In the genomic region with DNA sequence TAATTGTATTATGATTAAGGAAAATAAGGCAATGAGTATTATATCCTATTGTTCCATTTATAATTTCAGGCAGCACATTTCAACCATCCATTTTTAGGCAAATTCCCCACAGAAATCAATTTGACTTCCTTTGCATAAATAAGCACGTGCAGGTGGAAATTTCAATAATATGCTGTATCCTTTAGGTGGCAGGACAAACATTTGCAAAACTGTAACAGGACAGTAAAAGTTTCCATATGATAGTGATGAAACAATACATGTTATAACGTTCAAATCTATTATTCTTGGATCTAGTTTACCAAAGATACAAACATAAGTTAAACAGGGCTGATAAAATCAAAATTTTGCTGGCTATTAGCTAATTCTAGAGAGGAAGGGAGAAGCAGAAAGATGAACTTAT, we compare ENCODE assay signal across 20 cellular contexts. TPM values are rescaled to one million over a fixed set of nuclear protein-coding genes. Genes with fewer than 3 reads are reported as not detected.
A peak's percentile ranks its signal among the peaks of the same experiment; 100 is the strongest.
DNase-seq lines count a peak whose midpoint lies in the region; ATAC-seq, FAIRE-seq and TF ChIP-seq lines count a peak whose summit lies in the region.
"Had no signal": no experiment of that assay in that cellular context is flagged by ENCODE, and none has a peak within 500 bp of the region (broad histone marks: within the 10 kb centered on the region; RNA-seq: fewer than 3 reads in every experiment).

No MANE protein-coding gene starts in this region.

- intact Hi-C loops in PC-3 (cut with micrococcal nuclease), result no loop called here
- intact Hi-C loops in CD4-positive, alpha-beta T cell (cut with DNase I, micrococcal nuclease), result no loop called here

- no peak overlapping the region for H2BK5ac ChIP-seq in mesendoderm (ENCODE audit: low read length)

- no peak overlapping the region for H4K5ac ChIP-seq in mesendoderm (ENCODE audit: low read length)

- no peaks in the 10 kb centered on the region; the same call in 1 of the 2 replicates for H3K27me3 Mint-ChIP-seq in HFFc6 (ENCODE audit: insufficient read depth)
- H3K27me3 Mint-ChIP-seq in CD4-positive, alpha-beta T cell, result peaks cover 32% of the 10 kb centered on the region

- H3K4me1 ChIP-seq in A549 (peaks cover 35% of the 10 kb centered on the region), PC-3 (ENCODE audit: insufficient read depth, low read length) (no peaks in the 10 kb centered on the region), mesendoderm (ENCODE audit: control insufficient read depth, low read depth, low read length) (no peaks in the 10 kb centered on the region)

- POLR2A ChIA-PET in A549 (lab: Yijun Ruan, JAX) (interaction anchor here (0.7 kb wide), 1 partner anchor 79 kb away, joined by 3 read pairs; no protein-coding TSS in a partner anchor), PC-3 (lab: Charles Lee; ENCODE audit: unreplicated experiment) (no interaction called here)
- POLR2A ChIA-PET in CD4-positive, alpha-beta T cell (lab: Charles Lee), result no interaction called here

- peaks cover 82% of the 10 kb centered on the region for H3K4me1 Mint-ChIP-seq in HFFc6 (ENCODE audit: low read depth)
- peaks cover 29% of the 10 kb centered on the region for H3K4me1 Mint-ChIP-seq in CD4-positive, alpha-beta T cell (ENCODE audit: low read depth)

- WGBS in A549 (ENCODE audit: missing lambda C conversion rate), result 47% methylated on average over 2 of the region's 2 CpGs
- WGBS in mesendoderm (ENCODE audit: extremely low coverage, insufficient coverage, low lambda C conversion rate), result no CpG with 5 or more reads among the region's 2 CpGs

- TF ChIP-seq RAD21 in A549 (conservative IDR thresholded peaks at IDR 0.05 in 1 of 2, IDR thresholded peaks at IDR 0.05 in 1 of 2), result peak; percentile 36 to 49; a peak in 4 of 5 replicates

- no peaks in the 10 kb centered on the region for H3K9me3 ChIP-seq in A549
- H3K9me3 ChIP-seq in PC-3 (ENCODE audit: low read length), result no peaks in the 10 kb centered on the region
- no peaks in the 10 kb centered on the region for H3K9me3 ChIP-seq in CD4-positive, alpha-beta T cell (ENCODE audit: control insufficient read depth, low read length)
- H3K9me3 ChIP-seq: Peyer's patch had no signal

- BruUV-seq in PC-3 (replicated peaks; lab: Mats Ljungman, UMichigan), result no TSS peak

- no peak overlapping the region for H3K4ac ChIP-seq in mesendoderm (ENCODE audit: low read depth, low read length)

- H4K8ac ChIP-seq in mesendoderm (ENCODE audit: low read depth, low read length), result no peak overlapping the region

- no peak overlapping the region for H2AK5ac ChIP-seq in mesendoderm (ENCODE audit: low read length)

- FAIRE-seq in A549 (lab: Jason Lieb, UNC), result peak; percentile 91
- FAIRE-seq: A204.1 had no signal

- peaks cover 80% of the 10 kb centered on the region for H3K79me2 ChIP-seq in PC-3 (ENCODE audit: low read length)
- H3K79me2 ChIP-seq in mesendoderm (ENCODE audit: control insufficient read depth, insufficient read depth, low read length), result no peaks in the 10 kb centered on the region

- H3K27ac Mint-ChIP-seq in HFFc6, result no peak overlapping the region
- H3K27ac Mint-ChIP-seq in CD4-positive, alpha-beta T cell, result no peak overlapping the region
- H3K27ac Mint-ChIP-seq: CD14-positive monocyte had no signal

- H3K9ac ChIP-seq in PC-3 (ENCODE audit: low read length), result no peak overlapping the region
- no peak overlapping the region for H3K9ac ChIP-seq in mesendoderm (ENCODE audit: low read length)

- H3K56ac ChIP-seq in mesendoderm (ENCODE audit: low read length), result no peak overlapping the region

- H3K36me3 Mint-ChIP-seq in HFFc6 (ENCODE audit: low read depth), result peaks cover 38% of the 10 kb centered on the region
- no peaks in the 10 kb centered on the region for H3K36me3 Mint-ChIP-seq in CD4-positive, alpha-beta T cell (ENCODE audit: low read depth)
- H3K36me3 Mint-ChIP-seq: CD14-positive monocyte had no signal

- no peak overlapping the region for H3K4me3 Mint-ChIP-seq in HFFc6
- H3K4me3 Mint-ChIP-seq in CD4-positive, alpha-beta T cell, result no peak overlapping the region
- H3K4me3 Mint-ChIP-seq: CD14-positive monocyte had no signal

- no peaks in the 10 kb centered on the region for H3F3A ChIP-seq in PC-3 (ENCODE audit: low read length, unreplicated experiment)

- DNase-seq in A549 (ENCODE audit: low read depth in 1 of 2, low spot score in 1 of 2), result no peak
- DNase-seq in HFFc6, result no peak
- no peak for DNase-seq in PC-3
- DNase-seq in fibroblast of the aortic adventitia (ENCODE audit: low read depth), result peak; percentile 25
- no peak for DNase-seq in putamen (ENCODE audit: low spot score)
- DNase-seq in HK-2 (ENCODE audit: unreplicated experiment), result no peak
- no peak for DNase-seq in CD4-positive, alpha-beta T cell
- DNase-seq in mesendoderm, result no peak
- DNase-seq: COR-L47, GOT3, Karpas-422, NCI-H1417 treated with DMSO at 0.1 percent for 48 hours, NCI-H2029, NCI-H2171, NCI-H446 treated with DMSO at 0.1 percent for 48 hours, NCI-H82, Peyer's patch, SHP77 treated with DMSO at 0.1 percent for 48 hours had no signal

- H3K23ac ChIP-seq in mesendoderm (ENCODE audit: low read length), result no peak overlapping the region

- H2BK120ac ChIP-seq in mesendoderm (ENCODE audit: low read depth, low read length), result no peak overlapping the region

- no peaks in the 10 kb centered on the region for H3K9me2 ChIP-seq in PC-3 (replicated peaks; ENCODE audit: low read length)

- ATAC-seq in A549, result no peak
- ATAC-seq in PC-3, result no peak
- no peak for ATAC-seq in CD4-positive, alpha-beta T cell (ENCODE audit: poor library complexity)

- no peak for TF ChIP-seq POLR2A in A549 (IDR thresholded peaks at IDR 0.05; ENCODE audit: low read length)

- H2AFZ ChIP-seq in PC-3 (ENCODE audit: low read length), result no peak overlapping the region

- CTCF ChIA-PET in A549 (lab: Yijun Ruan, JAX), result interaction anchor here (0.8 to 3.9 kb wide), 11 partner anchors 11 to 73 kb away, joined by 3 to 18 read pairs (median 7); no protein-coding TSS in a partner anchor
- CTCF ChIA-PET in PC-3 (lab: Charles Lee), result no interaction called here
- CTCF ChIA-PET in CD4-positive, alpha-beta T cell (lab: Charles Lee), result no interaction called here

- H3K18ac ChIP-seq in mesendoderm (ENCODE audit: low read length), result no peak overlapping the region

- no peak overlapping the region for H3K4me3 ChIP-seq in A549
- H3K4me3 ChIP-seq in PC-3 (ENCODE audit: low read length), result no peak overlapping the region
- H3K4me3 ChIP-seq in fibroblast of the aortic adventitia (ENCODE audit: low read depth, low read length), result no peak overlapping the region
- H3K4me3 ChIP-seq in mesendoderm (ENCODE audit: low read length), result no peak overlapping the region
- H3K4me3 ChIP-seq: Peyer's patch had no signal

- TF ChIP-seq CTCF in A549 (IDR thresholded peaks at IDR 0.05) (peak; percentile 29; the same call in 2 of the 3 replicates), HFFc6 (IDR thresholded peaks at IDR 0.05) (0 out of 2 replicates have a peak, but pooled peaks have one; percentile 21), PC-3 (conservative IDR thresholded peaks at IDR 0.05; ENCODE audit: low read depth, low read length) (peak; percentile 39; the same call in 1 of the 2 replicates), fibroblast of the aortic adventitia (IDR thresholded peaks at IDR 0.05; ENCODE audit: insufficient read depth, low read length) (peak; percentile 3)
- no peak for TF ChIP-seq CTCF in CD4-positive, alpha-beta T cell (IDR thresholded peaks at IDR 0.05)

- H3K36me3 ChIP-seq in PC-3 (ENCODE audit: low read depth, low read length), result peaks cover 5% of the 10 kb centered on the region; the same call in 1 of the 2 replicates
- H3K36me3 ChIP-seq in mesendoderm (ENCODE audit: control insufficient read depth, insufficient read depth, low read length), result no peaks in the 10 kb centered on the region
- H3K36me3 ChIP-seq: Peyer's patch had no signal

- no peaks in the 10 kb centered on the region for H4K20me1 ChIP-seq in PC-3 (ENCODE audit: low read length)

- H3K27me3 ChIP-seq in PC-3 (ENCODE audit: low read length) (no peaks in the 10 kb centered on the region), mesendoderm (ENCODE audit: insufficient read depth, low read length, poor library complexity) (no peaks in the 10 kb centered on the region)
- H3K27me3 ChIP-seq in CD4-positive, alpha-beta T cell (ENCODE audit: control insufficient read depth, insufficient read depth, low read length), result peaks cover 27% of the 10 kb centered on the region
- H3K27me3 ChIP-seq: Peyer's patch had no signal

- TF ChIP-seq EP300 in A549 (IDR thresholded peaks at IDR 0.05), result no peak

- H3K79me1 ChIP-seq in mesendoderm (ENCODE audit: low read length), result peaks cover 4% of the 10 kb centered on the region

- H3K4me2 ChIP-seq in A549, result no peak overlapping the region
- H3K4me2 ChIP-seq in PC-3 (ENCODE audit: low read length), result no peak overlapping the region
- H3K4me2 ChIP-seq in mesendoderm (ENCODE audit: low read length), result no peak overlapping the region

- no peak overlapping the region for H2BK15ac ChIP-seq in mesendoderm (replicated peaks; ENCODE audit: low read depth)

- no peaks in the 10 kb centered on the region for H3K9me3 Mint-ChIP-seq in HFFc6
- no peaks in the 10 kb centered on the region for H3K9me3 Mint-ChIP-seq in CD4-positive, alpha-beta T cell
- H3K9me3 Mint-ChIP-seq: CD14-positive monocyte had no signal

- H3K27ac ChIP-seq in A549 (no peak overlapping the region), PC-3 (ENCODE audit: low read length) (no peak overlapping the region), mesendoderm (ENCODE audit: low read depth, low read length) (no peak overlapping the region)
- no peak overlapping the region for H3K27ac ChIP-seq in CD4-positive, alpha-beta T cell (ENCODE audit: low read depth, low read length)
- H3K27ac ChIP-seq: Peyer's patch had no signal

TF ChIP-seq in A549, 52 proteins besides CTCF, POLR2A, EP300 and RAD21 (continues in another document):
- TF ChIP-seq ELK1 (IDR thresholded peaks at IDR 0.05; ENCODE audit: low read depth, low read length), result no peak

RNA-seq across cellular contexts. Expression of gene UACA, which starts 8.5 kb away (rescaled TPM):
- polyA plus RNA-seq in A549 (2011; rRNA removed) (80.4 and 81.1 TPM in 2 replicates), A549 (2017; fragmentation: RNase III; extraction: RNeasy Plus Mini Kit Qiagen cat#74134 plus additional on column Dnase treatment) (31.9 to 39.4 TPM (median 33.5 TPM) in 3 replicates)
- polyA plus RNA-seq in A549 (2012; cell fraction: cytosol; rRNA removed), result 15.8 and 18.6 TPM in 2 replicates
- polyA plus RNA-seq in A549 (2012; cell fraction: nucleus; rRNA removed), result 46.7 and 59.5 TPM in 2 replicates
- 207 and 228 TPM in 2 replicates for polyA minus RNA-seq in A549 (2011; rRNA and poly(A)+ RNA removed)
- 100 to 1,000 TPM; 119 to 309 (median 142) TPM for total RNA-seq in HFFc6 (2021; fragmentation: NEBNext Ultra II Directional; extraction: Animal tissue kit (Norgen Biotek cat#: 25700))
- total RNA-seq in PC-3 (2014; rRNA removed) (21.7 and 26.7 TPM in 2 replicates), fibroblast of the aortic adventitia (ENCODE audit: low replicate concordance) (106 and 149 TPM in 2 replicates)
- total RNA-seq in CD4-positive, alpha-beta T cell, result 1 to 10 TPM; 1.1 to 1.5 TPM
- 19.1 TPM for polyA plus RNA-seq in mesendoderm (2013, experiment 1 of 2)
- 18.8 TPM for polyA plus RNA-seq in mesendoderm (2013, experiment 2 of 2)
